ENCODE assay signal across 9 cellular contexts in the genomic region with DNA sequence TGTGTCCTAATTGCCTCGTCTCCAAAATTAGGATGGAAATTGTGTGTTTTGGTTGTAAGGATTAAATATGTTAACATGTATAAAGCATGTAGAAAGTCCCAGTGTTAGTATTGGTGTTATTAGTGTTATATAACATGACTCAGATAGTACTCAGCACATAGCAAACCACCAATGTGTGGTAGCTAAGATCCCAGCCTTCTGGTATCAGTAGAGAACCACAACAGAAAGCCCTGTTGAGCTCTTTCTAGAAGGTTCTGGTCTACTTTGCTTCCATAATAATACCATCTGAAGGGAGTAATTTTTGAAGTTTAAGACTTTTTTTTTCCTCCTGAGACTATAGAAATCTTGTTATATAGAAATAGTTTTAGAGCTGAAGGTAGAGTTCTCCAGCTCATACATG.
A peak's percentile ranks its signal among the peaks of the same experiment; 100 is the strongest.
DNase-seq lines count a peak whose midpoint lies in the region; ATAC-seq and TF ChIP-seq lines count a peak whose summit lies in the region.
"Had no signal": no experiment of that assay in that cellular context is flagged by ENCODE, and none has a peak within 500 bp of the region (broad histone marks: within the 10 kb centered on the region; RNA-seq: fewer than 3 reads in every experiment).

No MANE protein-coding gene starts in this region.

- no peak overlapping the region for H3K4me3 Mint-ChIP-seq in activated T-helper 1 cell treated with anti-CD3 and anti-CD28 coated beads, Interleukin-12 subunit alpha, Interleukin-12 subunit beta, Interleukin-2, Interleukin-4 antibody, amounts not matched to agents 30 ng/mL and 10 ng/mL and 1 ng/mL, durations not matched to agents 14 hours and 24 hours and 36 hours
- peak overlapping the region; percentile 96 for H3K4me3 Mint-ChIP-seq in natural killer cell treated with Interleukin-12 subunit alpha and Interleukin-12 subunit beta and Interleukin-15 and Interleukin-18, amount 100 ng/mL, for 72 hours
- H3K4me3 Mint-ChIP-seq in CD14-positive monocyte, result no peak overlapping the region

- H3K27ac Mint-ChIP-seq in activated T-helper 1 cell treated with anti-CD3 and anti-CD28 coated beads, Interleukin-12 subunit alpha, Interleukin-12 subunit beta, Interleukin-2, Interleukin-4 antibody, amounts not matched to agents 30 ng/mL and 10 ng/mL and 1 ng/mL, durations not matched to agents 14 hours and 24 hours and 36 hours, result peak overlapping the region; percentile 6
- H3K27ac Mint-ChIP-seq in natural killer cell treated with Interleukin-12 subunit alpha and Interleukin-12 subunit beta and Interleukin-15 and Interleukin-18, amount 100 ng/mL, for 72 hours, result peak overlapping the region; percentile 96 to 99
- H3K27ac Mint-ChIP-seq in CD14-positive monocyte, result no peak overlapping the region

- no peaks in the 10 kb centered on the region for H3K9me3 Mint-ChIP-seq in activated T-helper 1 cell treated with anti-CD3 and anti-CD28 coated beads, Interleukin-12 subunit alpha, Interleukin-12 subunit beta, Interleukin-2, Interleukin-4 antibody, amounts not matched to agents 30 ng/mL and 10 ng/mL and 1 ng/mL, durations not matched to agents 14 hours and 24 hours and 36 hours
- no peaks in the 10 kb centered on the region for H3K9me3 Mint-ChIP-seq in natural killer cell treated with Interleukin-12 subunit alpha and Interleukin-12 subunit beta and Interleukin-15 and Interleukin-18, amount 100 ng/mL, for 72 hours
- no peaks in the 10 kb centered on the region for H3K9me3 Mint-ChIP-seq in CD14-positive monocyte

- no peak for DNase-seq in activated CD4-positive, CD25-positive, alpha-beta regulatory T cell (lab: John Stamatoyannopoulos, UW)
- no peak for DNase-seq in activated T-helper 1 cell treated with anti-CD3 and anti-CD28 coated beads, Interleukin-12 subunit alpha, Interleukin-12 subunit beta, Interleukin-2, Interleukin-4 antibody, amounts not matched to agents 30 ng/mL and 10 ng/mL and 1 ng/mL, durations not matched to agents 14 hours and 24 hours and 36 hours (ENCODE audit: low spot score)
- DNase-seq in natural killer cell treated with Interleukin-12 subunit alpha and Interleukin-12 subunit beta and Interleukin-15 and Interleukin-18, amount 100 ng/mL, for 72 hours (ENCODE audit: low spot score), result peak; percentile 65
- DNase-seq in hepatic stellate cell (ENCODE audit: low spot score) (no peak), CD14-positive monocyte (ENCODE audit: low spot score) (no peak), NCI-H2171 (lab: John Stamatoyannopoulos, UW) (no peak)
- DNase-seq: stimulated activated naive CD4-positive, alpha-beta T cell treated with Interleukin-2 at 50 U/mL for 16 hours had no signal

- H3K36me3 Mint-ChIP-seq in activated T-helper 1 cell treated with anti-CD3 and anti-CD28 coated beads, Interleukin-12 subunit alpha, Interleukin-12 subunit beta, Interleukin-2, Interleukin-4 antibody, amounts not matched to agents 30 ng/mL and 10 ng/mL and 1 ng/mL, durations not matched to agents 14 hours and 24 hours and 36 hours (ENCODE audit: low read depth), result no peaks in the 10 kb centered on the region
- no peaks in the 10 kb centered on the region for H3K36me3 Mint-ChIP-seq in natural killer cell treated with Interleukin-12 subunit alpha and Interleukin-12 subunit beta and Interleukin-15 and Interleukin-18, amount 100 ng/mL, for 72 hours
- no peaks in the 10 kb centered on the region for H3K36me3 Mint-ChIP-seq in CD14-positive monocyte

- peaks cover under 1% of the 10 kb centered on the region for H3K27me3 Mint-ChIP-seq in activated T-helper 1 cell treated with anti-CD3 and anti-CD28 coated beads, Interleukin-12 subunit alpha, Interleukin-12 subunit beta, Interleukin-2, Interleukin-4 antibody, amounts not matched to agents 30 ng/mL and 10 ng/mL and 1 ng/mL, durations not matched to agents 14 hours and 24 hours and 36 hours (ENCODE audit: insufficient read depth)
- no peaks in the 10 kb centered on the region for H3K27me3 Mint-ChIP-seq in natural killer cell treated with Interleukin-12 subunit alpha and Interleukin-12 subunit beta and Interleukin-15 and Interleukin-18, amount 100 ng/mL, for 72 hours
- H3K27me3 Mint-ChIP-seq in CD14-positive monocyte (ENCODE audit: low read depth in 3 of 3), result no peaks in the 10 kb centered on the region

- intact Hi-C loops in activated T-helper 1 cell treated with anti-CD3 and anti-CD28 coated beads, Interleukin-12 subunit alpha, Interleukin-12 subunit beta, Interleukin-2, Interleukin-4 antibody, amounts not matched to agents 30 ng/mL and 10 ng/mL and 1 ng/mL, durations not matched to agents 14 hours and 24 hours and 36 hours (cut with micrococcal nuclease), result loop anchor here (1.0 to 10.0 kb wide), 4 partner anchors 9 to 1410 kb away; partner anchors contain the start of genes DNAI4, GADD45A and MIER1
- intact Hi-C loops in CD14-positive monocyte (cut with micrococcal nuclease), result no loop called here

- peaks cover 91% of the 10 kb centered on the region for H3K4me1 Mint-ChIP-seq in activated T-helper 1 cell treated with anti-CD3 and anti-CD28 coated beads, Interleukin-12 subunit alpha, Interleukin-12 subunit beta, Interleukin-2, Interleukin-4 antibody, amounts not matched to agents 30 ng/mL and 10 ng/mL and 1 ng/mL, durations not matched to agents 14 hours and 24 hours and 36 hours (ENCODE audit: low read depth)
- H3K4me1 Mint-ChIP-seq in natural killer cell treated with Interleukin-12 subunit alpha and Interleukin-12 subunit beta and Interleukin-15 and Interleukin-18, amount 100 ng/mL, for 72 hours (ENCODE audit: low read depth in 2 of 2), result peaks cover 74 to 76% of the 10 kb centered on the region in 2 donors
- H3K4me1 Mint-ChIP-seq in CD14-positive monocyte, result peaks cover 81% of the 10 kb centered on the region

- peak; percentile 85 to 87 for ATAC-seq in activated CD4-positive, CD25-positive, alpha-beta regulatory T cell treated with anti-CD3 and anti-CD28 coated beads, Interleukin-2, amount 50 U/mL, for 24 hours
- ATAC-seq in HG02938 (IDR thresholded peaks at IDR 0.05; ENCODE audit: unreplicated experiment), result peak; percentile 60
- ATAC-seq in natural killer cell treated with Interleukin-12 subunit alpha and Interleukin-12 subunit beta and Interleukin-15 and Interleukin-18, amount 100 ng/mL, for 72 hours, result peak; percentile 71 to 84

- TF ChIP-seq CTCF in CD14-positive monocyte (IDR thresholded peaks at IDR 0.05), result no peak

Comparison
In these comparisons a context has a peak if more than half of its experiments do, and no peak if none do; other contexts are left out.
1. H3K27ac Mint-ChIP-seq: peak in activated T-helper 1 cell treated with anti-CD3 and anti-CD28 coated beads, Interleukin-12 subunit alpha, Interleukin-12 subunit beta, Interleukin-2, Interleukin-4 antibody, amounts not matched to agents 30 ng/mL and 10 ng/mL and 1 ng/mL, durations not matched to agents 14 hours and 24 hours and 36 hours (single experiment) and natural killer cell treated with Interleukin-12 subunit alpha and Interleukin-12 subunit beta and Interleukin-15 and Interleukin-18, amount 100 ng/mL, for 72 hours (2 of 2); none in CD14-positive monocyte (0 of 7).
2. Peak in every context shown above with its lines, with median percentiles within 50 percentile points of each other: ATAC-seq.